2 cellular contexts compared by ENCODE assay signal in the genomic region with DNA sequence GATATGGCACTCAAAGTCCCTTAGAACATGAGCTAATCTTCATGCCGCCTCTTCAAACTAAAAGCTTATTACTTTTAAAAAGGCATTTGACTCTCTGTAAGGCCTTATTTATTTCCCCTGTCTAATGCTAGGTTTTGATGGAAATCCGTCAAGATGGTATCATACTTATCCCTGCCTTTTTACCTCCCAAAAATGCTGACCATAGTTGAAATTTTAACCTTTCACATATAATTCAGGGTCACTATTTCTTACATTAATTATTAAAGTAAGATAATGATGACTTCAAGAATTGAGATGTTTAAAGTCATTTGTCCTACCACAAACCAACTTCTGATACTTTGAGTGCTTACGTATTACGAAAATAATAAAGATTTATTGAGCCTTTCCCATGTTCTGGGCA.
TF ChIP-seq lines count a peak whose summit lies in the region.

No MANE protein-coding gene starts in this region.

TF ChIP-seq in HepG2, 621 proteins besides CTCF, POLR2A, EP300 and RAD21 (continued from another document):
- TF ChIP-seq, protein P1, sequence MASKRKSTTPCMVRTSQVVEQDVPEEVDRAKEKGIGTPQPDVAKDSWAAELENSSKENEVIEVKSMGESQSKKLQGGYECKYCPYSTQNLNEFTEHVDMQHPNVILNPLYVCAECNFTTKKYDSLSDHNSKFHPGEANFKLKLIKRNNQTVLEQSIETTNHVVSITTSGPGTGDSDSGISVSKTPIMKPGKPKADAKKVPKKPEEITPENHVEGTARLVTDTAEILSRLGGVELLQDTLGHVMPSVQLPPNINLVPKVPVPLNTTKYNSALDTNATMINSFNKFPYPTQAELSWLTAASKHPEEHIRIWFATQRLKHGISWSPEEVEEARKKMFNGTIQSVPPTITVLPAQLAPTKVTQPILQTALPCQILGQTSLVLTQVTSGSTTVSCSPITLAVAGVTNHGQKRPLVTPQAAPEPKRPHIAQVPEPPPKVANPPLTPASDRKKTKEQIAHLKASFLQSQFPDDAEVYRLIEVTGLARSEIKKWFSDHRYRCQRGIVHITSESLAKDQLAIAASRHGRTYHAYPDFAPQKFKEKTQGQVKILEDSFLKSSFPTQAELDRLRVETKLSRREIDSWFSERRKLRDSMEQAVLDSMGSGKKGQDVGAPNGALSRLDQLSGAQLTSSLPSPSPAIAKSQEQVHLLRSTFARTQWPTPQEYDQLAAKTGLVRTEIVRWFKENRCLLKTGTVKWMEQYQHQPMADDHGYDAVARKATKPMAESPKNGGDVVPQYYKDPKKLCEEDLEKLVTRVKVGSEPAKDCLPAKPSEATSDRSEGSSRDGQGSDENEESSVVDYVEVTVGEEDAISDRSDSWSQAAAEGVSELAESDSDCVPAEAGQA (IDR thresholded peaks at IDR 0.05; ENCODE audit: low read depth), result no peak
- TF ChIP-seq, protein P1 (CRISPR knock-in tag; IDR thresholded peaks at IDR 0.05; ENCODE audit: borderline replicate concordance), result no peak
- TF ChIP-seq MAFF (IDR thresholded peaks at IDR 0.05; ENCODE audit: low read depth, low read length), result peak; percentile 61
- TF ChIP-seq ZNF75D (CRISPR knock-in tag; IDR thresholded peaks at IDR 0.05; ENCODE audit: borderline replicate concordance), result no peak

TF ChIP-seq in K562, 482 proteins besides CTCF, POLR2A, EP300 and RAD21 (continued from another document):
- TF ChIP-seq, protein P2, sequence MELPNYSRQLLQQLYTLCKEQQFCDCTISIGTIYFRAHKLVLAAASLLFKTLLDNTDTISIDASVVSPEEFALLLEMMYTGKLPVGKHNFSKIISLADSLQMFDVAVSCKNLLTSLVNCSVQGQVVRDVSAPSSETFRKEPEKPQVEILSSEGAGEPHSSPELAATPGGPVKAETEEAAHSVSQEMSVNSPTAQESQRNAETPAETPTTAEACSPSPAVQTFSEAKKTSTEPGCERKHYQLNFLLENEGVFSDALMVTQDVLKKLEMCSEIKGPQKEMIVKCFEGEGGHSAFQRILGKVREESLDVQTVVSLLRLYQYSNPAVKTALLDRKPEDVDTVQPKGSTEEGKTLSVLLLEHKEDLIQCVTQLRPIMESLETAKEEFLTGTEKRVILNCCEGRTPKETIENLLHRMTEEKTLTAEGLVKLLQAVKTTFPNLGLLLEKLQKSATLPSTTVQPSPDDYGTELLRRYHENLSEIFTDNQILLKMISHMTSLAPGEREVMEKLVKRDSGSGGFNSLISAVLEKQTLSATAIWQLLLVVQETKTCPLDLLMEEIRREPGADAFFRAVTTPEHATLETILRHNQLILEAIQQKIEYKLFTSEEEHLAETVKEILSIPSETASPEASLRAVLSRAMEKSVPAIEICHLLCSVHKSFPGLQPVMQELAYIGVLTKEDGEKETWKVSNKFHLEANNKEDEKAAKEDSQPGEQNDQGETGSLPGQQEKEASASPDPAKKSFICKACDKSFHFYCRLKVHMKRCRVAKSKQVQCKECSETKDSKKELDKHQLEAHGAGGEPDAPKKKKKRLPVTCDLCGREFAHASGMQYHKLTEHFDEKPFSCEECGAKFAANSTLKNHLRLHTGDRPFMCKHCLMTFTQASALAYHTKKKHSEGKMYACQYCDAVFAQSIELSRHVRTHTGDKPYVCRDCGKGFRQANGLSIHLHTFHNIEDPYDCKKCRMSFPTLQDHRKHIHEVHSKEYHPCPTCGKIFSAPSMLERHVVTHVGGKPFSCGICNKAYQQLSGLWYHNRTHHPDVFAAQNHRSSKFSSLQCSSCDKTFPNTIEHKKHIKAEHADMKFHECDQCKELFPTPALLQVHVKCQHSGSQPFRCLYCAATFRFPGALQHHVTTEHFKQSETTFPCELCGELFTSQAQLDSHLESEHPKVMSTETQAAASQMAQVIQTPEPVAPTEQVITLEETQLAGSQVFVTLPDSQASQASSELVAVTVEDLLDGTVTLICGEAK (IDR thresholded peaks at IDR 0.05), result peak; percentile 59
- TF ChIP-seq, protein P2 (CRISPR knock-in tag; IDR thresholded peaks at IDR 0.05), result no peak
- TF ChIP-seq ZNF239 (CRISPR knock-in tag; IDR thresholded peaks at IDR 0.05), result no peak
- peak; percentile 34 for TF ChIP-seq MAFG (tag; conservative IDR thresholded peaks at IDR 0.05)
- TF ChIP-seq, protein P3, sequence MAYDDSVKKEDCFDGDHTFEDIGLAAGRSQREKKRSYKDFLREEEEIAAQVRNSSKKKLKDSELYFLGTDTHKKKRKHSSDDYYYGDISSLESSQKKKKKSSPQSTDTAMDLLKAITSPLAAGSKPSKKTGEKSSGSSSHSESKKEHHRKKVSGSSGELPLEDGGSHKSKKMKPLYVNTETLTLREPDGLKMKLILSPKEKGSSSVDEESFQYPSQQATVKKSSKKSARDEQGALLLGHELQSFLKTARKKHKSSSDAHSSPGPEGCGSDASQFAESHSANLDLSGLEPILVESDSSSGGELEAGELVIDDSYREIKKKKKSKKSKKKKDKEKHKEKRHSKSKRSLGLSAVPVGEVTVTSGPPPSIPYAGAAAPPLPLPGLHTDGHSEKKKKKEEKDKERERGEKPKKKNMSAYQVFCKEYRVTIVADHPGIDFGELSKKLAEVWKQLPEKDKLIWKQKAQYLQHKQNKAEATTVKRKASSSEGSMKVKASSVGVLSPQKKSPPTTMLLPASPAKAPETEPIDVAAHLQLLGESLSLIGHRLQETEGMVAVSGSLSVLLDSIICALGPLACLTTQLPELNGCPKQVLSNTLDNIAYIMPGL (CRISPR knock-in tag; IDR thresholded peaks at IDR 0.05), result no peak
- no peak for TF ChIP-seq ESRRB (CRISPR knock-in tag; IDR thresholded peaks at IDR 0.05; ENCODE audit: borderline replicate concordance)
- TF ChIP-seq, protein P4, sequence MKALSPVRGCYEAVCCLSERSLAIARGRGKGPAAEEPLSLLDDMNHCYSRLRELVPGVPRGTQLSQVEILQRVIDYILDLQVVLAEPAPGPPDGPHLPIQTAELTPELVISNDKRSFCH (CRISPR knock-in tag; IDR thresholded peaks at IDR 0.05), result no peak
- TF ChIP-seq, protein P4 (tag; IDR thresholded peaks at IDR 0.05), result no peak
- TF ChIP-seq ETV5 (CRISPR knock-in tag; IDR thresholded peaks at IDR 0.05; ENCODE audit: low read depth), result no peak
- TF ChIP-seq, protein P5, sequence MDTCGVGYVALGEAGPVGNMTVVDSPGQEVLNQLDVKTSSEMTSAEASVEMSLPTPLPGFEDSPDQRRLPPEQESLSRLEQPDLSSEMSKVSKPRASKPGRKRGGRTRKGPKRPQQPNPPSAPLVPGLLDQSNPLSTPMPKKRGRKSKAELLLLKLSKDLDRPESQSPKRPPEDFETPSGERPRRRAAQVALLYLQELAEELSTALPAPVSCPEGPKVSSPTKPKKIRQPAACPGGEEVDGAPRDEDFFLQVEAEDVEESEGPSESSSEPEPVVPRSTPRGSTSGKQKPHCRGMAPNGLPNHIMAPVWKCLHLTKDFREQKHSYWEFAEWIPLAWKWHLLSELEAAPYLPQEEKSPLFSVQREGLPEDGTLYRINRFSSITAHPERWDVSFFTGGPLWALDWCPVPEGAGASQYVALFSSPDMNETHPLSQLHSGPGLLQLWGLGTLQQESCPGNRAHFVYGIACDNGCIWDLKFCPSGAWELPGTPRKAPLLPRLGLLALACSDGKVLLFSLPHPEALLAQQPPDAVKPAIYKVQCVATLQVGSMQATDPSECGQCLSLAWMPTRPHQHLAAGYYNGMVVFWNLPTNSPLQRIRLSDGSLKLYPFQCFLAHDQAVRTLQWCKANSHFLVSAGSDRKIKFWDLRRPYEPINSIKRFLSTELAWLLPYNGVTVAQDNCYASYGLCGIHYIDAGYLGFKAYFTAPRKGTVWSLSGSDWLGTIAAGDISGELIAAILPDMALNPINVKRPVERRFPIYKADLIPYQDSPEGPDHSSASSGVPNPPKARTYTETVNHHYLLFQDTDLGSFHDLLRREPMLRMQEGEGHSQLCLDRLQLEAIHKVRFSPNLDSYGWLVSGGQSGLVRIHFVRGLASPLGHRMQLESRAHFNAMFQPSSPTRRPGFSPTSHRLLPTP (IDR thresholded peaks at IDR 0.05; ENCODE audit: borderline replicate concordance, extremely low read depth, insufficient read length), result no peak
- no peak for TF ChIP-seq HNRNPL (IDR thresholded peaks at IDR 0.05; ENCODE audit: low read depth, low read length)
- no peak for TF ChIP-seq MCM5 (IDR thresholded peaks at IDR 0.05; ENCODE audit: low read depth)
- no peak for TF ChIP-seq ZNF707 (CRISPR knock-in tag; conservative IDR thresholded peaks at IDR 0.05)
- TF ChIP-seq MAFF (IDR thresholded peaks at IDR 0.05; ENCODE audit: low read length), result peak; percentile 46
- TF ChIP-seq XRCC5 (IDR thresholded peaks at IDR 0.05; ENCODE audit: low read depth, low read length), result no peak
- TF ChIP-seq ZNF133 (CRISPR knock-in tag; IDR thresholded peaks at IDR 0.05), result no peak
- TF ChIP-seq ZNF140 (CRISPR knock-in tag; IDR thresholded peaks at IDR 0.05), result no peak
- no peak for TF ChIP-seq SMC3 (conservative IDR thresholded peaks at IDR 0.05; ENCODE audit: insufficient read depth, low read depth, low read length)
- no peak for TF ChIP-seq ZNF184 (CRISPR knock-in tag; IDR thresholded peaks at IDR 0.05)
- no peak for TF ChIP-seq CREM (IDR thresholded peaks at IDR 0.05; ENCODE audit: low read depth)
- TF ChIP-seq KLF16 (IDR thresholded peaks at IDR 0.05), result no peak
